ENCODE assay signal across 1 cellular context in the genomic region with DNA sequence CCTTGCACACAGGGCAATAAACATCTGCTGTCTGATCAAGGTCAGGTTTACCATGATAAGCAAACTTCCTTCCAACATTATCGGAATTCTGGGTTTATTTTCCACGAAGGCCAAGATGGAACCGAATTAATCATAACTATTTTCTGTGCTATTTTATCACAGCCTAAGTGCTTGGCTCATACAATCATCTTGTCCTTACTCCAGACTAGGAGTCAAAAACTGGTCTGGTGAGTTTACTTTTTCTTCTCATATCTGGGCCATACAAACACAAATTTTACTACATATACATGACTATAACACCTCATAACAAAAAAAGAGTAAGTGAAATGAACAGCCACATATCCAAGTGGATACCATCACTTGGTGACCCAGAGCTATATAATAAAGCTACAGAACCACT.
TF ChIP-seq lines count a peak whose summit lies in the region.

No MANE protein-coding gene starts in this region.

TF ChIP-seq in SK-N-SH, 30 proteins besides CTCF, POLR2A, EP300 and RAD21 (continued from another document):
- TF ChIP-seq FOXJ3 (CRISPR knock-in tag; IDR thresholded peaks at IDR 0.05) = no peak
